28 cellular contexts compared by ENCODE assay signal in genomic region chr5:177103523-177104253, GRCh38. TPM values are rescaled to one million over a fixed set of nuclear protein-coding genes. Genes with fewer than 3 reads are reported as not detected.
A peak's percentile ranks its signal among the peaks of the same experiment; 100 is the strongest.
DNase-seq lines count a peak whose midpoint lies in the region; ATAC-seq, FAIRE-seq and TF ChIP-seq lines count a peak whose summit lies in the region.
"Had no signal": no experiment of that assay in that cellular context is flagged by ENCODE, and none has a peak within 500 bp of the region (broad histone marks: within the 10 kb centered on the region; RNA-seq: fewer than 3 reads in every experiment).

No MANE protein-coding gene starts in this region.

- no peak for FAIRE-seq in bronchial epithelial cell (lab: Jason Lieb, UNC)
- FAIRE-seq: colon, D721Med, G401.6, GM19239, H54 had no signal

- no peak for TF ChIP-seq CTCF in bronchial epithelial cell (IDR thresholded peaks at IDR 0.05; ENCODE audit: insufficient read depth, low read length, severe bottlenecking)

- no peaks in the 10 kb centered on the region for H3K9me3 ChIP-seq in naive thymus-derived CD4-positive, alpha-beta T cell (ENCODE audit: control insufficient read depth in 2 of 3, low read length in 3 of 3)
- H3K9me3 ChIP-seq: BLaER1, body of pancreas, sigmoid colon, thyroid gland had no signal

- CTCF ChIA-PET in naive thymus-derived CD4-positive, alpha-beta T cell (lab: Charles Lee) = no interaction called here

- no peaks in the 10 kb centered on the region for H3K36me3 Mint-ChIP-seq in naive thymus-derived CD4-positive, alpha-beta T cell
- H3K36me3 Mint-ChIP-seq: activated naive CD8-positive, alpha-beta T cell treated with anti-CD3 and anti-CD28 coated beads, Interleukin-2, amount 10 ng/mL, durations not matched to agents 7 days and 5 days; immature natural killer cell had no signal

- no peaks in the 10 kb centered on the region for H3K4me1 Mint-ChIP-seq in naive thymus-derived CD4-positive, alpha-beta T cell
- H3K4me1 Mint-ChIP-seq: activated naive CD8-positive, alpha-beta T cell treated with anti-CD3 and anti-CD28 coated beads, Interleukin-2, amount 10 ng/mL, durations not matched to agents 7 days and 5 days; immature natural killer cell had no signal

- H3K4me3 Mint-ChIP-seq in naive thymus-derived CD4-positive, alpha-beta T cell = no peak overlapping the region
- H3K4me3 Mint-ChIP-seq: activated naive CD8-positive, alpha-beta T cell treated with anti-CD3 and anti-CD28 coated beads, Interleukin-2, amount 10 ng/mL, durations not matched to agents 7 days and 5 days; immature natural killer cell had no signal

- H3K9me3 Mint-ChIP-seq in naive thymus-derived CD4-positive, alpha-beta T cell = no peaks in the 10 kb centered on the region
- H3K9me3 Mint-ChIP-seq: activated naive CD8-positive, alpha-beta T cell treated with anti-CD3 and anti-CD28 coated beads, Interleukin-2, amount 10 ng/mL, durations not matched to agents 7 days and 5 days; immature natural killer cell had no signal

- no peak overlapping the region for H3K4me3 ChIP-seq in bronchial epithelial cell (ENCODE audit: low read depth, low read length)
- no peak overlapping the region for H3K4me3 ChIP-seq in naive thymus-derived CD4-positive, alpha-beta T cell (ENCODE audit: low read length)
- H3K4me3 ChIP-seq: BLaER1, body of pancreas, lung, sigmoid colon, thyroid gland had no signal

- H3K36me3 ChIP-seq in bronchial epithelial cell (ENCODE audit: control insufficient read depth, insufficient read depth, low read length) = no peaks in the 10 kb centered on the region
- no peaks in the 10 kb centered on the region for H3K36me3 ChIP-seq in naive thymus-derived CD4-positive, alpha-beta T cell (ENCODE audit: control insufficient read depth in 2 of 3, insufficient read depth in 3 of 3, low read length in 3 of 3)
- H3K36me3 ChIP-seq: BLaER1, sigmoid colon, thyroid gland had no signal

- intact Hi-C loops in naive thymus-derived CD4-positive, alpha-beta T cell (cut with micrococcal nuclease) = no loop called here

- H3K27me3 ChIP-seq in bronchial epithelial cell (ENCODE audit: control insufficient read depth, insufficient read depth, low read length) = no peaks in the 10 kb centered on the region
- no peaks in the 10 kb centered on the region for H3K27me3 ChIP-seq in naive thymus-derived CD4-positive, alpha-beta T cell (ENCODE audit: control insufficient read depth in 2 of 2, insufficient read depth in 2 of 2, low read length in 2 of 2)
- H3K27me3 ChIP-seq: body of pancreas, thyroid gland had no signal

- POLR2A ChIA-PET in naive thymus-derived CD4-positive, alpha-beta T cell (lab: Charles Lee) = no interaction called here

- no peaks in the 10 kb centered on the region for H3K4me1 ChIP-seq in naive thymus-derived CD4-positive, alpha-beta T cell (ENCODE audit: control insufficient read depth in 2 of 2, insufficient read depth in 2 of 2, low read length in 2 of 2)
- H3K4me1 ChIP-seq: parathyroid adenoma, sigmoid colon, thyroid gland had no signal

- DNase-seq in DMS 273 (lab: John Stamatoyannopoulos, UW; ENCODE audit: unreplicated experiment) (peak; percentile 76), DMS 273 treated with DMSO at 0.1 percent for 48 hours (lab: John Stamatoyannopoulos, UW) (no peak), HT-29 (ENCODE audit: low spot score) (peak; percentile 31), bronchial epithelial cell (ENCODE audit: low read depth) (peak; percentile 17), myocyte (ENCODE audit: low read depth) (peak; percentile 84)
- no peak for DNase-seq in naive thymus-derived CD4-positive, alpha-beta T cell
- DNase-seq: activated CD4-positive, CD25-positive, alpha-beta regulatory T cell; activated naive CD8-positive, alpha-beta T cell treated with anti-CD3 and anti-CD28 coated beads, Interleukin-2, amount 10 ng/mL, durations not matched to agents 7 days and 5 days; body of pancreas; immature natural killer cell; NCI-H1930; NCI-H774; sigmoid colon; stimulated activated naive CD4-positive, alpha-beta T cell; T-helper 9 cell; thyroid gland had no signal

- no peak for ATAC-seq in HG02981 (IDR thresholded peaks at IDR 0.05; ENCODE audit: unreplicated experiment)
- no peak for ATAC-seq in GM19467 (IDR thresholded peaks at IDR 0.05; ENCODE audit: unreplicated experiment)
- ATAC-seq in naive thymus-derived CD4-positive, alpha-beta T cell = no peak
- ATAC-seq: body of pancreas, SK-N-SH treated with all-trans-retinoic acid at 6 μM for 48 hours had no signal

- no peak overlapping the region for H3K27ac ChIP-seq in naive thymus-derived CD4-positive, alpha-beta T cell (ENCODE audit: low read depth, low read length)
- H3K27ac ChIP-seq: 22Rv1, BLaER1, body of pancreas, parathyroid adenoma, sigmoid colon, thyroid gland had no signal

- H3K27me3 Mint-ChIP-seq in naive thymus-derived CD4-positive, alpha-beta T cell = peaks cover 0 to 15% (median 0%) of the 10 kb centered on the region in 5 donors

- no peak overlapping the region for H3K27ac Mint-ChIP-seq in naive thymus-derived CD4-positive, alpha-beta T cell
- H3K27ac Mint-ChIP-seq: activated naive CD8-positive, alpha-beta T cell treated with anti-CD3 and anti-CD28 coated beads, Interleukin-2, amount 10 ng/mL, durations not matched to agents 7 days and 5 days; immature natural killer cell had no signal

RNA-seq across cellular contexts. Expression of gene FGFR4, which starts 17.0 kb away (rescaled TPM):
- 145 and 158 TPM in 2 replicates for total RNA-seq in HT-29 (2014; rRNA removed; shearing (Covaris generic))
- total RNA-seq in bronchial epithelial cell = 0.79 and 1.5 TPM in 2 replicates
- total RNA-seq in myocyte = 128 and 222 TPM in 2 replicates
- 27.8 TPM for polyA plus RNA-seq in myocyte (2012)
- total RNA-seq in naive thymus-derived CD4-positive, alpha-beta T cell = 1 to 10 TPM; 1.3 to 3.6 (median 3.1) TPM
- under 1 TPM; 0.20 to 0.40 TPM for polyA plus RNA-seq in naive thymus-derived CD4-positive, alpha-beta T cell
- polyA plus RNA-seq: immature natural killer cell had no signal

RNA-seq across cellular contexts. Expression of gene NSD1, which starts 29.9 kb away (rescaled TPM):
- 21.9 and 29.4 TPM in 2 replicates for total RNA-seq in HT-29 (2014; rRNA removed; shearing (Covaris generic))
- total RNA-seq in bronchial epithelial cell (32.4 and 42.9 TPM in 2 replicates), myocyte (37.0 and 39.6 TPM in 2 replicates)
- 15.1 TPM for polyA plus RNA-seq in myocyte (2012)
- total RNA-seq in naive thymus-derived CD4-positive, alpha-beta T cell = 100 to 1,000 TPM; 105 to 126 (median 117) TPM
- 10 to 100 TPM; 57.0 to 65.4 TPM for polyA plus RNA-seq in naive thymus-derived CD4-positive, alpha-beta T cell

Comparison
In these comparisons a context has a peak if more than half of its experiments do, and no peak if none do; other contexts are left out.
1. DNase-seq: peak in DMS 273 (single experiment), HT-29 (single experiment), bronchial epithelial cell (single experiment) and myocyte (single experiment); none in DMS 273 treated with DMSO at 0.1 percent for 48 hours (single experiment) and naive thymus-derived CD4-positive, alpha-beta T cell (0 of 9).
2. RNA of gene FGFR4, which starts 17.0 kb away (total RNA-seq): 145 to 158 TPM in HT-29 and 128 to 222 TPM in myocyte; 1.3 to 3.6 TPM in naive thymus-derived CD4-positive, alpha-beta T cell and 0.79 to 1.5 TPM in bronchial epithelial cell; every median in the first group is over 10 times any median in the second.